In genomic region chr20:33725607-33726264, GRCh38 we compare ENCODE assay signal across 13 cellular contexts.
"Had no signal": no experiment of that assay in that cellular context is flagged by ENCODE, and none has a peak within 500 bp of the region (broad histone marks: within the 10 kb centered on the region; RNA-seq: fewer than 3 reads in every experiment).

No MANE protein-coding gene starts in this region.

- H3K9me3 ChIP-seq: esophagus squamous epithelium had no signal

- H3K27ac ChIP-seq: skin epidermis, WERI-Rb-1 had no signal

- ATAC-seq: activated T-cell treated with anti-CD3 and anti-CD28 coated beads, Interleukin-2, amount 50 U/mL, for 72 hours; effector memory CD8-positive, alpha-beta T cell; stimulated activated naive CD8-positive, alpha-beta T cell treated with anti-CD3 and anti-CD28 coated beads, Interleukin-15, amount 100 ng/mL, for 72 hours had no signal

- H3K36me3 ChIP-seq: esophagus squamous epithelium, WERI-Rb-1 had no signal

- H3K4me3 ChIP-seq: esophagus squamous epithelium, skin epidermis had no signal

- H3K27me3 ChIP-seq: esophagus squamous epithelium had no signal

- DNase-seq: activated CD4-positive, alpha-beta T cell treated with anti-CD3 and anti-CD28 coated beads for 1 hour; activated CD8-positive, alpha-beta memory T cell treated with anti-CD3 and anti-CD28 coated beads for 24 hours; activated CD8-positive, alpha-beta memory T cell treated with anti-CD3 and anti-CD28 coated beads, Interleukin-2, amount 50 U/mL, for 48 hours; activated gamma-delta T cell; activated T-cell treated with anti-CD3 and anti-CD28 coated beads, Interleukin-2, amount 50 U/mL, for 72 hours; effector memory CD8-positive, alpha-beta T cell; esophagus squamous epithelium; occipital lobe; stimulated activated naive CD8-positive, alpha-beta T cell treated with anti-CD3 and anti-CD28 coated beads, Interleukin-15, amount 100 ng/mL, for 72 hours; SW 1271; T-helper 2 cell; WERI-Rb-1 had no signal
